In genomic region chr12:45174595-45174994, GRCh38 we compare ENCODE assay signal across 31 cellular contexts.
"Had no signal": no experiment of that assay in that cellular context is flagged by ENCODE, and none has a peak within 500 bp of the region (broad histone marks: within the 10 kb centered on the region; RNA-seq: fewer than 3 reads in every experiment).

No MANE protein-coding gene starts in this region.

- H3K27ac ChIP-seq: adrenal gland, ascending aorta, body of pancreas, brain microvascular endothelial cell, breast epithelium, cardiac muscle cell had no signal

- ATAC-seq: activated naive CD4-positive, alpha-beta T cell treated with anti-CD3 and anti-CD28 coated beads, Interleukin-2, amount 50 U/mL, for 72 hours; activated naive CD8-positive, alpha-beta T cell treated with anti-CD3 and anti-CD28 coated beads, Interleukin-2, amount 50 U/mL, for 24 hours; activated T-cell treated with anti-CD3 and anti-CD28 coated beads, Interleukin-2, amount 50 U/mL, for 4 hours; activated T-cell treated with anti-CD3 and anti-CD28 coated beads, Interleukin-2, amount 50 U/mL, for 72 hours; activated T-helper 17 cell treated with anti-CD3 and anti-CD28 coated beads, Interleukin-2, amount 50 U/mL, for 72 hours; body of pancreas had no signal

- H3K4me1 ChIP-seq: adrenal gland, ascending aorta, body of pancreas, breast epithelium had no signal

- H3K4me3 ChIP-seq: adrenal gland, ascending aorta, body of pancreas, breast epithelium, cardiac muscle cell had no signal

- H3K27me3 ChIP-seq: adrenal gland, ascending aorta, body of pancreas, brain microvascular endothelial cell, breast epithelium, cardiac muscle cell had no signal

- H3K36me3 ChIP-seq: adrenal gland, brain microvascular endothelial cell, breast epithelium, cardiac muscle cell had no signal

- DNase-seq: activated effector memory CD4-positive, alpha-beta T cell treated with anti-CD3 and anti-CD28 coated beads, Interleukin-2, amount 50 U/mL, for 16 hours; activated effector memory CD4-positive, alpha-beta T cell treated with Interleukin-2 at 50 U/mL for 16 hours; activated gamma-delta T cell; activated gamma-delta T cell treated with Interleukin-2 at 50 U/mL for 16 hours; activated naive CD4-positive, alpha-beta T cell; activated naive CD4-positive, alpha-beta T cell treated with anti-CD3 and anti-CD28 coated beads for 36 hours; activated naive CD4-positive, alpha-beta T cell treated with anti-CD3 and anti-CD28 coated beads, Interleukin-2, amount 10 ng/mL, durations not matched to agents 7 days and 5 days; activated naive CD4-positive, alpha-beta T cell treated with anti-CD3 and anti-CD28 coated beads, Interleukin-2, amount 50 U/mL, for 16 hours; activated naive CD4-positive, alpha-beta T cell treated with Interleukin-2 at 50 U/mL for 16 hours; activated naive CD8-positive, alpha-beta T cell treated with anti-CD3 and anti-CD28 coated beads for 36 hours; activated naive CD8-positive, alpha-beta T cell treated with anti-CD3 and anti-CD28 coated beads, Interleukin-2, amount 10 ng/mL, durations not matched to agents 7 days and 5 days; activated naive CD8-positive, alpha-beta T cell treated with anti-CD3 and anti-CD28 coated beads, Interleukin-2, amount 50 U/mL, for 24 hours; activated T-cell treated with anti-CD3 and anti-CD28 coated beads, Interleukin-2, amount 50 U/mL, for 24 hours; activated T-cell treated with anti-CD3 and anti-CD28 coated beads, Interleukin-2, amount 50 U/mL, for 4 hours; activated T-cell treated with anti-CD3 and anti-CD28 coated beads, Interleukin-2, amount 50 U/mL, for 48 hours; activated T-cell treated with anti-CD3 and anti-CD28 coated beads, Interleukin-2, amount 50 U/mL, for 72 hours; adrenal gland; amniotic stem cell; amygdala; anterior cingulate cortex; aorta; body of pancreas; brain microvascular endothelial cell; caudate nucleus; central memory CD4-positive, alpha-beta T cell; cerebellar nuclear complex had no signal
